In genomic region chr1:92273039-92273438, GRCh38 we compare ENCODE assay signal across 36 cellular contexts. TPM values are rescaled to one million over a fixed set of nuclear protein-coding genes. Genes with fewer than 3 reads are reported as not detected.
"Had no signal": no experiment of that assay in that cellular context is flagged by ENCODE, and none has a peak within 500 bp of the region (broad histone marks: within the 10 kb centered on the region; RNA-seq: fewer than 3 reads in every experiment).

No MANE protein-coding gene starts in this region.

- ATAC-seq: gastrocnemius medialis; heart left ventricle; left cardiac atrium; left lung; naive thymus-derived CD4-positive, alpha-beta T cell; right lobe of liver; stimulated activated naive CD8-positive, alpha-beta T cell treated with anti-CD3 and anti-CD28 coated beads, Interleukin-15, amount 100 ng/mL, for 72 hours had no signal

- H3K27me3 Mint-ChIP-seq: naive thymus-derived CD4-positive, alpha-beta T cell; progenitor cell of endocrine pancreas; stimulated activated naive CD8-positive, alpha-beta T cell treated with anti-CD3 and anti-CD28 coated beads, Interleukin-15, amount 100 ng/mL, for 72 hours had no signal

- H3K4me3 Mint-ChIP-seq: naive thymus-derived CD4-positive, alpha-beta T cell; nephron; neural progenitor cell; stimulated activated naive CD8-positive, alpha-beta T cell treated with anti-CD3 and anti-CD28 coated beads, Interleukin-15, amount 100 ng/mL, for 72 hours had no signal

- H3K27ac Mint-ChIP-seq: naive thymus-derived CD4-positive, alpha-beta T cell; nephron; neural progenitor cell; progenitor cell of endocrine pancreas; stimulated activated naive CD8-positive, alpha-beta T cell treated with anti-CD3 and anti-CD28 coated beads, Interleukin-15, amount 100 ng/mL, for 72 hours had no signal

- H3K9me3 Mint-ChIP-seq: naive thymus-derived CD4-positive, alpha-beta T cell; nephron; neural progenitor cell; stimulated activated naive CD8-positive, alpha-beta T cell treated with anti-CD3 and anti-CD28 coated beads, Interleukin-15, amount 100 ng/mL, for 72 hours had no signal

- H3K4me1 Mint-ChIP-seq: nephron; stimulated activated naive CD8-positive, alpha-beta T cell treated with anti-CD3 and anti-CD28 coated beads, Interleukin-15, amount 100 ng/mL, for 72 hours had no signal

- DNase-seq: effector CD8-positive, alpha-beta T cell; esophagus squamous epithelium; gastrocnemius medialis; heart left ventricle; left cardiac atrium; left lung; mesenchymal stem cell; midbrain; naive thymus-derived CD4-positive, alpha-beta T cell; right lobe of liver; stimulated activated CD4-positive, alpha-beta T cell treated with anti-CD3 and anti-CD28 coated beads, Interleukin-12 subunit alpha, Interleukin-12 subunit beta, amount 100 ng/mL, for 4 hours; stimulated activated CD4-positive, alpha-beta T cell treated with anti-CD3 and anti-CD28 coated beads, Interleukin-1b, Interleukin-23, amount 100 ng/mL, for 48 hours; stimulated activated CD4-positive, alpha-beta T cell treated with anti-CD3 and anti-CD28 coated beads, Interleukin-4, amount 100 ng/mL, for 1 hour; stimulated activated CD8-positive, alpha-beta memory T cell treated with anti-CD3 and anti-CD28 coated beads, Interleukin-4, amount 100 ng/mL, for 48 hours; stimulated activated naive CD4-positive, alpha-beta T cell; stimulated activated naive CD8-positive, alpha-beta T cell treated with anti-CD3 and anti-CD28 coated beads, Interleukin-15, amount 100 ng/mL, for 72 hours; thyroid gland; trophoblast cell had no signal

- H3K27ac ChIP-seq: esophagus squamous epithelium, gastrocnemius medialis, heart left ventricle, hepatocyte, left lung, neural progenitor cell, parathyroid adenoma, right lobe of liver, thyroid gland, vagina had no signal

RNA-seq across cellular contexts. Expression of gene C1orf146, which starts 55.3 kb away (rescaled TPM):
- total RNA-seq: endothelial cell of umbilical vein; epithelial cell of proximal tubule; esophagus squamous epithelium; fibroblast of villous mesenchyme; gastrocnemius medialis; glomerular endothelial cell; heart left ventricle; hepatocyte; kidney epithelial cell; left cardiac atrium; left lung; lower leg skin; lung microvascular endothelial cell; mucosa of gallbladder; naive thymus-derived CD4-positive, alpha-beta T cell; osteoblast; progenitor cell of endocrine pancreas; right lobe of liver; smooth muscle cell; temporal lobe; thyroid gland; ureter; vagina had no signal
